6 cellular contexts compared by ENCODE assay signal in genomic region chr22:19531327-19531726, GRCh38. TPM values are rescaled to one million over a fixed set of nuclear protein-coding genes. Genes with fewer than 3 reads are reported as not detected.
"Had no signal": no experiment of that assay in that cellular context is flagged by ENCODE, and none has a peak within 500 bp of the region (broad histone marks: within the 10 kb centered on the region; RNA-seq: fewer than 3 reads in every experiment).

No MANE protein-coding gene starts in this region.

RNA-seq across cellular contexts. Expression of gene CLDN5, which starts 7.1 kb away (rescaled TPM):
- total RNA-seq: OCI-LY7, PC-9, RPMI7951, SJSA1, SK-MEL-5 had no signal
- polyA plus RNA-seq: SK-N-SH had no signal
